In the genomic region with DNA sequence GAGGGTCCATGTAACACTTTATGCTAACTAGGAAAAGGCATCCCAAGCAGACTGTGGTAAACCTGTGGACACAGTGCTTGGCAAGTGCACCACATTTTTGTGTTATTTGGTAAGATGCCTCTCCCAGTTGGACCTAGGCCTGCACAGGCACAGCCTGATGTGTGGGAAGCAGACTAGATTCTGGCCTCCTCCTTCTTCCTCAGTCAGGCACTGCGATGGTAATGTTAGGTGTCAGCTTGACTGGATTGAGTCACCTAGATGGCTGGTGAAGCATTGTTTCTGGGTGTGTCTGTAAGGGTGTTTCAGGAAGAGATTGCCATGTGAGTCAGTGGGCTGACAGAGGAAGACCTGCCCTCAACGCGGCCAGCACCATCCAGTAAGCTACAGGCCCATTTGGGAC, we compare ENCODE assay signal across 17 cellular contexts. TPM values are rescaled to one million over a fixed set of nuclear protein-coding genes. Genes with fewer than 3 reads are reported as not detected.
A peak's percentile ranks its signal among the peaks of the same experiment; 100 is the strongest.
DNase-seq lines count a peak whose midpoint lies in the region; ATAC-seq and TF ChIP-seq lines count a peak whose summit lies in the region.
"Had no signal": no experiment of that assay in that cellular context is flagged by ENCODE, and none has a peak within 500 bp of the region (broad histone marks: within the 10 kb centered on the region; RNA-seq: fewer than 3 reads in every experiment).

No MANE protein-coding gene starts in this region.

- POLR2A ChIA-PET in PC-3 (lab: Charles Lee; ENCODE audit: unreplicated experiment): no interaction called here

- DNase-seq in AG10803 (ENCODE audit: low read depth) (peak; percentile 80), PC-3 (peak; percentile 78), omental fat pad (ENCODE audit: low spot score) (no peak), amygdala (lab: John Stamatoyannopoulos, UW) (no peak), UCSD-AML1 (lab: John Stamatoyannopoulos, UW; ENCODE audit: unreplicated experiment) (no peak), NCI-H748 treated with DMSO at 0.1 percent for 48 hours (lab: John Stamatoyannopoulos, UW) (no peak), testis (no peak)
- DNase-seq: ACHN; activated CD4-positive, alpha-beta memory T cell treated with anti-CD3 and anti-CD28 coated beads, Interleukin-2, amount 10 ng/mL, durations not matched to agents 7 days and 5 days; NCI-H1417 treated with DMSO at 0.1 percent for 48 hours; NCI-H524 treated with DMSO at 0.1 percent for 48 hours; RPMI8226; spleen; T1000 had no signal

- H3K9ac ChIP-seq in PC-3 (ENCODE audit: low read length): peak overlapping the region; percentile 28; the same call in 1 of the 2 replicates

- H3K36me3 ChIP-seq in PC-3 (ENCODE audit: low read depth, low read length): no peaks in the 10 kb centered on the region
- H3K36me3 ChIP-seq in testis (ENCODE audit: low read depth, missing control alignments): no peaks in the 10 kb centered on the region
- H3K36me3 ChIP-seq: neutrophil, spleen had no signal

- peak overlapping the region; percentile 28 for H3K4me2 ChIP-seq in PC-3 (ENCODE audit: low read length)

- intact Hi-C loops in PC-3 (cut with micrococcal nuclease) (no loop called here), testis (cut with DNase I; ENCODE audit: low total_unique reads) (no loop called here)

- 0 out of 2 replicates have a peak, but pooled peaks cover 15% of the 10 kb centered on the region for H3K27me3 ChIP-seq in PC-3 (ENCODE audit: low read length)
- H3K27me3 ChIP-seq in testis: no peaks in the 10 kb centered on the region
- H3K27me3 ChIP-seq: neutrophil, spleen had no signal

- no peak overlapping the region for H3K4me3 ChIP-seq in AG10803 (ENCODE audit: low read length)
- H3K4me3 ChIP-seq in PC-3 (ENCODE audit: low read length): no peak overlapping the region
- no peak overlapping the region for H3K4me3 ChIP-seq in testis
- H3K4me3 ChIP-seq: spleen had no signal

- no peaks in the 10 kb centered on the region for H3K9me3 ChIP-seq in PC-3 (ENCODE audit: low read length)
- H3K9me3 ChIP-seq in testis: no peaks in the 10 kb centered on the region
- H3K9me3 ChIP-seq: neutrophil had no signal

- TF ChIP-seq POLR2A in testis (IDR thresholded peaks at IDR 0.05): no peak

- BruUV-seq in PC-3 (replicated peaks; lab: Mats Ljungman, UMichigan): no TSS peak

- H3K4me1 ChIP-seq in PC-3 (ENCODE audit: insufficient read depth, low read length): peaks cover 12% of the 10 kb centered on the region
- peaks cover 6% of the 10 kb centered on the region for H3K4me1 ChIP-seq in testis
- H3K4me1 ChIP-seq: spleen had no signal

- H2AFZ ChIP-seq in PC-3 (ENCODE audit: low read length): no peak overlapping the region

- no peaks in the 10 kb centered on the region for H4K20me1 ChIP-seq in PC-3 (ENCODE audit: low read length)

- H3K27ac ChIP-seq in PC-3 (ENCODE audit: low read length): peak overlapping the region; percentile 75
- H3K27ac ChIP-seq in testis: no peak overlapping the region
- H3K27ac ChIP-seq: neutrophil, spleen had no signal

- H3F3A ChIP-seq in PC-3 (ENCODE audit: low read length, unreplicated experiment): no peaks in the 10 kb centered on the region

- no peak for TF ChIP-seq CTCF in AG10803 (conservative IDR thresholded peaks at IDR 0.05; ENCODE audit: low read length)
- no peak for TF ChIP-seq CTCF in PC-3 (conservative IDR thresholded peaks at IDR 0.05; ENCODE audit: low read depth, low read length)
- TF ChIP-seq CTCF in omental fat pad (IDR thresholded peaks at IDR 0.05): no peak
- TF ChIP-seq CTCF in testis (IDR thresholded peaks at IDR 0.05): no peak

- H3K79me2 ChIP-seq in PC-3 (ENCODE audit: low read length): no peaks in the 10 kb centered on the region

- H3K9me2 ChIP-seq in PC-3 (replicated peaks; ENCODE audit: low read length): no peaks in the 10 kb centered on the region

- 88 to 92% methylated on average over 3 of the region's 3 CpGs for WGBS in testis, 2 donors

- ATAC-seq in PC-3 (peak; percentile 79), esophagus mucosa (peak; percentile 97), omental fat pad (ENCODE audit: low FRiP score) (peak; percentile 84)
- ATAC-seq: activated T-helper 17 cell treated with anti-CD3 and anti-CD28 coated beads, Interleukin-2, amount 50 U/mL, for 72 hours had no signal

- CTCF ChIA-PET in PC-3 (lab: Charles Lee): no interaction called here

RNA-seq across cellular contexts. Expression of gene RHOJ, which starts 25.3 kb away (rescaled TPM):
- not detected in 2 replicates for total RNA-seq in PC-3 (2014; rRNA removed)
- 2.0 TPM for total RNA-seq in esophagus mucosa
- 10 to 100 TPM in 2 of 4 donors, 1 to 10 TPM in 2; 5.2 to 33.9 (median 11.8) TPM for total RNA-seq in omental fat pad
- 10 to 100 TPM in 1 of 2 donors, 1 to 10 TPM in 1; 8.3 to 18.6 TPM for total RNA-seq in testis
- 8.4 TPM for polyA plus RNA-seq in testis (ENCODE audit: insufficient read depth, low read depth, low replicate concordance)
- total RNA-seq: activated CD4-positive, alpha-beta memory T cell treated with anti-CD3 and anti-CD28 coated beads, Interleukin-2, amount 10 ng/mL, durations not matched to agents 7 days and 5 days; activated T-helper 17 cell treated with anti-CD3 and anti-CD28 coated beads, Interleukin-2, amount 50 U/mL, for 72 hours had no signal

Comparison
In these comparisons a context has a peak if more than half of its experiments do, and no peak if none do; other contexts are left out.
1. DNase-seq: peak in AG10803 (single experiment) and PC-3 (single experiment); none in omental fat pad (single experiment), amygdala (0 of 56), UCSD-AML1 (single experiment), NCI-H748 treated with DMSO at 0.1 percent for 48 hours (single experiment) and testis (single experiment).
2. Peak in every context shown above with its lines, with median percentiles within 50 percentile points of each other: ATAC-seq.